ENCODE assay signal across 1 cellular context in the genomic region with DNA sequence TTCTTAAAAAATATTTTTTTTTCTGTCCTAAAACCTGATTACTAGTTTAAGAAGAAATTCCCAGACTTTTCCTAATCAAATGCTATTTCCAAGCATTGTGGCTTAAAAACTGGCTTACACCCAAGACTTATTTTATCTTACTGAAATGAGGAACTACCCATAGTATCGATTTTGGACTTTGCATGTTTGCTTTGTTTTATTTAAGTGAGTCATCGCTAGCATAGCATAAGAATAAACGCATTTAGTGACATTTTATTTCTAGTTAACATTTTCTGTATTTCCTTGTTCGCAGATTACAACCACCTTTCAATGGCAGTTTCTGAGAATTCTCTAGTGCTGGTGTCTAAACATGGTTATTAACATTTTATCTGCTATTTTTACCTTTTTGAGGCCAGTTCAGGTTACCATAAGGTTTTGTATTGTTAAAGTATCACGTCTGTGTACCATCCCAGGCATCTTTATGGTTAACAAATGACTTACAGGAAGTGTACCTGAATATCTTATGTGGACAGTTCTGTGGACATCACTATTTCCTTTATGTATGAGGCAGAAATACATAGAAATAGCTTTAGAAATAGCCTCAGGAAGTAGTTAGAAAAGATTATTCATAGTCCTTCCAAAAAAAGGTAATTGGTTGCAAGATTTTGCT.
A peak's percentile ranks its signal among the peaks of the same experiment; 100 is the strongest.
TF ChIP-seq lines count a peak whose summit lies in the region.

No MANE protein-coding gene starts in this region.

TF ChIP-seq in K562, 482 proteins besides CTCF, POLR2A, EP300 and RAD21 (continued from another document and continues in another):
- TF ChIP-seq, protein P1, sequence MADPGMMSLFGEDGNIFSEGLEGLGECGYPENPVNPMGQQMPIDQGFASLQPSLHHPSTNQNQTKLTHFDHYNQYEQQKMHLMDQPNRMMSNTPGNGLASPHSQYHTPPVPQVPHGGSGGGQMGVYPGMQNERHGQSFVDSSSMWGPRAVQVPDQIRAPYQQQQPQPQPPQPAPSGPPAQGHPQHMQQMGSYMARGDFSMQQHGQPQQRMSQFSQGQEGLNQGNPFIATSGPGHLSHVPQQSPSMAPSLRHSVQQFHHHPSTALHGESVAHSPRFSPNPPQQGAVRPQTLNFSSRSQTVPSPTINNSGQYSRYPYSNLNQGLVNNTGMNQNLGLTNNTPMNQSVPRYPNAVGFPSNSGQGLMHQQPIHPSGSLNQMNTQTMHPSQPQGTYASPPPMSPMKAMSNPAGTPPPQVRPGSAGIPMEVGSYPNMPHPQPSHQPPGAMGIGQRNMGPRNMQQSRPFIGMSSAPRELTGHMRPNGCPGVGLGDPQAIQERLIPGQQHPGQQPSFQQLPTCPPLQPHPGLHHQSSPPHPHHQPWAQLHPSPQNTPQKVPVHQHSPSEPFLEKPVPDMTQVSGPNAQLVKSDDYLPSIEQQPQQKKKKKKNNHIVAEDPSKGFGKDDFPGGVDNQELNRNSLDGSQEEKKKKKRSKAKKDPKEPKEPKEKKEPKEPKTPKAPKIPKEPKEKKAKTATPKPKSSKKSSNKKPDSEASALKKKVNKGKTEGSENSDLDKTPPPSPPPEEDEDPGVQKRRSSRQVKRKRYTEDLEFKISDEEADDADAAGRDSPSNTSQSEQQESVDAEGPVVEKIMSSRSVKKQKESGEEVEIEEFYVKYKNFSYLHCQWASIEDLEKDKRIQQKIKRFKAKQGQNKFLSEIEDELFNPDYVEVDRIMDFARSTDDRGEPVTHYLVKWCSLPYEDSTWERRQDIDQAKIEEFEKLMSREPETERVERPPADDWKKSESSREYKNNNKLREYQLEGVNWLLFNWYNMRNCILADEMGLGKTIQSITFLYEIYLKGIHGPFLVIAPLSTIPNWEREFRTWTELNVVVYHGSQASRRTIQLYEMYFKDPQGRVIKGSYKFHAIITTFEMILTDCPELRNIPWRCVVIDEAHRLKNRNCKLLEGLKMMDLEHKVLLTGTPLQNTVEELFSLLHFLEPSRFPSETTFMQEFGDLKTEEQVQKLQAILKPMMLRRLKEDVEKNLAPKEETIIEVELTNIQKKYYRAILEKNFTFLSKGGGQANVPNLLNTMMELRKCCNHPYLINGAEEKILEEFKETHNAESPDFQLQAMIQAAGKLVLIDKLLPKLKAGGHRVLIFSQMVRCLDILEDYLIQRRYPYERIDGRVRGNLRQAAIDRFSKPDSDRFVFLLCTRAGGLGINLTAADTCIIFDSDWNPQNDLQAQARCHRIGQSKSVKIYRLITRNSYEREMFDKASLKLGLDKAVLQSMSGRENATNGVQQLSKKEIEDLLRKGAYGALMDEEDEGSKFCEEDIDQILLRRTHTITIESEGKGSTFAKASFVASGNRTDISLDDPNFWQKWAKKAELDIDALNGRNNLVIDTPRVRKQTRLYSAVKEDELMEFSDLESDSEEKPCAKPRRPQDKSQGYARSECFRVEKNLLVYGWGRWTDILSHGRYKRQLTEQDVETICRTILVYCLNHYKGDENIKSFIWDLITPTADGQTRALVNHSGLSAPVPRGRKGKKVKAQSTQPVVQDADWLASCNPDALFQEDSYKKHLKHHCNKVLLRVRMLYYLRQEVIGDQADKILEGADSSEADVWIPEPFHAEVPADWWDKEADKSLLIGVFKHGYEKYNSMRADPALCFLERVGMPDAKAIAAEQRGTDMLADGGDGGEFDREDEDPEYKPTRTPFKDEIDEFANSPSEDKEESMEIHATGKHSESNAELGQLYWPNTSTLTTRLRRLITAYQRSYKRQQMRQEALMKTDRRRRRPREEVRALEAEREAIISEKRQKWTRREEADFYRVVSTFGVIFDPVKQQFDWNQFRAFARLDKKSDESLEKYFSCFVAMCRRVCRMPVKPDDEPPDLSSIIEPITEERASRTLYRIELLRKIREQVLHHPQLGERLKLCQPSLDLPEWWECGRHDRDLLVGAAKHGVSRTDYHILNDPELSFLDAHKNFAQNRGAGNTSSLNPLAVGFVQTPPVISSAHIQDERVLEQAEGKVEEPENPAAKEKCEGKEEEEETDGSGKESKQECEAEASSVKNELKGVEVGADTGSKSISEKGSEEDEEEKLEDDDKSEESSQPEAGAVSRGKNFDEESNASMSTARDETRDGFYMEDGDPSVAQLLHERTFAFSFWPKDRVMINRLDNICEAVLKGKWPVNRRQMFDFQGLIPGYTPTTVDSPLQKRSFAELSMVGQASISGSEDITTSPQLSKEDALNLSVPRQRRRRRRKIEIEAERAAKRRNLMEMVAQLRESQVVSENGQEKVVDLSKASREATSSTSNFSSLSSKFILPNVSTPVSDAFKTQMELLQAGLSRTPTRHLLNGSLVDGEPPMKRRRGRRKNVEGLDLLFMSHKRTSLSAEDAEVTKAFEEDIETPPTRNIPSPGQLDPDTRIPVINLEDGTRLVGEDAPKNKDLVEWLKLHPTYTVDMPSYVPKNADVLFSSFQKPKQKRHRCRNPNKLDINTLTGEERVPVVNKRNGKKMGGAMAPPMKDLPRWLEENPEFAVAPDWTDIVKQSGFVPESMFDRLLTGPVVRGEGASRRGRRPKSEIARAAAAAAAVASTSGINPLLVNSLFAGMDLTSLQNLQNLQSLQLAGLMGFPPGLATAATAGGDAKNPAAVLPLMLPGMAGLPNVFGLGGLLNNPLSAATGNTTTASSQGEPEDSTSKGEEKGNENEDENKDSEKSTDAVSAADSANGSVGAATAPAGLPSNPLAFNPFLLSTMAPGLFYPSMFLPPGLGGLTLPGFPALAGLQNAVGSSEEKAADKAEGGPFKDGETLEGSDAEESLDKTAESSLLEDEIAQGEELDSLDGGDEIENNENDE (IDR thresholded peaks at IDR 0.05; ENCODE audit: low read depth, low read length): peak; percentile 36
- TF ChIP-seq BRF1 (IDR thresholded peaks at IDR 0.05; ENCODE audit: borderline replicate concordance, extremely low read depth, insufficient read length) (no peak), ZNF436 (CRISPR knock-in tag; IDR thresholded peaks at IDR 0.05) (no peak), KAT7 (CRISPR knock-in tag; IDR thresholded peaks at IDR 0.05; ENCODE audit: borderline replicate concordance) (no peak), CBX8 (IDR thresholded peaks at IDR 0.05; ENCODE audit: borderline replicate concordance, extremely low read depth, low read depth, low read length, poor library complexity, severe bottlenecking) (no peak), ZKSCAN1 (IDR thresholded peaks at IDR 0.05; ENCODE audit: low read depth, low read length) (no peak), ZNF143 (CRISPR knock-in tag; IDR thresholded peaks at IDR 0.05) (no peak), SPI1 (IDR thresholded peaks at IDR 0.05; ENCODE audit: borderline replicate concordance, low read depth, low read length) (0 out of 2 replicates have a peak, but pooled peaks have one; percentile 18), LEF1 (IDR thresholded peaks at IDR 0.05) (no peak), HNRNPLL (IDR thresholded peaks at IDR 0.05; ENCODE audit: low read depth, low read length, poor library complexity, severe bottlenecking) (no peak)
- TF ChIP-seq, protein P2, sequence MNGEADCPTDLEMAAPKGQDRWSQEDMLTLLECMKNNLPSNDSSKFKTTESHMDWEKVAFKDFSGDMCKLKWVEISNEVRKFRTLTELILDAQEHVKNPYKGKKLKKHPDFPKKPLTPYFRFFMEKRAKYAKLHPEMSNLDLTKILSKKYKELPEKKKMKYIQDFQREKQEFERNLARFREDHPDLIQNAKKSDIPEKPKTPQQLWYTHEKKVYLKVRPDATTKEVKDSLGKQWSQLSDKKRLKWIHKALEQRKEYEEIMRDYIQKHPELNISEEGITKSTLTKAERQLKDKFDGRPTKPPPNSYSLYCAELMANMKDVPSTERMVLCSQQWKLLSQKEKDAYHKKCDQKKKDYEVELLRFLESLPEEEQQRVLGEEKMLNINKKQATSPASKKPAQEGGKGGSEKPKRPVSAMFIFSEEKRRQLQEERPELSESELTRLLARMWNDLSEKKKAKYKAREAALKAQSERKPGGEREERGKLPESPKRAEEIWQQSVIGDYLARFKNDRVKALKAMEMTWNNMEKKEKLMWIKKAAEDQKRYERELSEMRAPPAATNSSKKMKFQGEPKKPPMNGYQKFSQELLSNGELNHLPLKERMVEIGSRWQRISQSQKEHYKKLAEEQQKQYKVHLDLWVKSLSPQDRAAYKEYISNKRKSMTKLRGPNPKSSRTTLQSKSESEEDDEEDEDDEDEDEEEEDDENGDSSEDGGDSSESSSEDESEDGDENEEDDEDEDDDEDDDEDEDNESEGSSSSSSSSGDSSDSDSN (IDR thresholded peaks at IDR 0.05; ENCODE audit: borderline replicate concordance in 1 of 2, low read depth in 2 of 2, low read length in 2 of 2): no peak
- TF ChIP-seq, protein P3, sequence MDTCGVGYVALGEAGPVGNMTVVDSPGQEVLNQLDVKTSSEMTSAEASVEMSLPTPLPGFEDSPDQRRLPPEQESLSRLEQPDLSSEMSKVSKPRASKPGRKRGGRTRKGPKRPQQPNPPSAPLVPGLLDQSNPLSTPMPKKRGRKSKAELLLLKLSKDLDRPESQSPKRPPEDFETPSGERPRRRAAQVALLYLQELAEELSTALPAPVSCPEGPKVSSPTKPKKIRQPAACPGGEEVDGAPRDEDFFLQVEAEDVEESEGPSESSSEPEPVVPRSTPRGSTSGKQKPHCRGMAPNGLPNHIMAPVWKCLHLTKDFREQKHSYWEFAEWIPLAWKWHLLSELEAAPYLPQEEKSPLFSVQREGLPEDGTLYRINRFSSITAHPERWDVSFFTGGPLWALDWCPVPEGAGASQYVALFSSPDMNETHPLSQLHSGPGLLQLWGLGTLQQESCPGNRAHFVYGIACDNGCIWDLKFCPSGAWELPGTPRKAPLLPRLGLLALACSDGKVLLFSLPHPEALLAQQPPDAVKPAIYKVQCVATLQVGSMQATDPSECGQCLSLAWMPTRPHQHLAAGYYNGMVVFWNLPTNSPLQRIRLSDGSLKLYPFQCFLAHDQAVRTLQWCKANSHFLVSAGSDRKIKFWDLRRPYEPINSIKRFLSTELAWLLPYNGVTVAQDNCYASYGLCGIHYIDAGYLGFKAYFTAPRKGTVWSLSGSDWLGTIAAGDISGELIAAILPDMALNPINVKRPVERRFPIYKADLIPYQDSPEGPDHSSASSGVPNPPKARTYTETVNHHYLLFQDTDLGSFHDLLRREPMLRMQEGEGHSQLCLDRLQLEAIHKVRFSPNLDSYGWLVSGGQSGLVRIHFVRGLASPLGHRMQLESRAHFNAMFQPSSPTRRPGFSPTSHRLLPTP (IDR thresholded peaks at IDR 0.05; ENCODE audit: borderline replicate concordance, extremely low read depth, insufficient read length): no peak
- TF ChIP-seq, protein P4, sequence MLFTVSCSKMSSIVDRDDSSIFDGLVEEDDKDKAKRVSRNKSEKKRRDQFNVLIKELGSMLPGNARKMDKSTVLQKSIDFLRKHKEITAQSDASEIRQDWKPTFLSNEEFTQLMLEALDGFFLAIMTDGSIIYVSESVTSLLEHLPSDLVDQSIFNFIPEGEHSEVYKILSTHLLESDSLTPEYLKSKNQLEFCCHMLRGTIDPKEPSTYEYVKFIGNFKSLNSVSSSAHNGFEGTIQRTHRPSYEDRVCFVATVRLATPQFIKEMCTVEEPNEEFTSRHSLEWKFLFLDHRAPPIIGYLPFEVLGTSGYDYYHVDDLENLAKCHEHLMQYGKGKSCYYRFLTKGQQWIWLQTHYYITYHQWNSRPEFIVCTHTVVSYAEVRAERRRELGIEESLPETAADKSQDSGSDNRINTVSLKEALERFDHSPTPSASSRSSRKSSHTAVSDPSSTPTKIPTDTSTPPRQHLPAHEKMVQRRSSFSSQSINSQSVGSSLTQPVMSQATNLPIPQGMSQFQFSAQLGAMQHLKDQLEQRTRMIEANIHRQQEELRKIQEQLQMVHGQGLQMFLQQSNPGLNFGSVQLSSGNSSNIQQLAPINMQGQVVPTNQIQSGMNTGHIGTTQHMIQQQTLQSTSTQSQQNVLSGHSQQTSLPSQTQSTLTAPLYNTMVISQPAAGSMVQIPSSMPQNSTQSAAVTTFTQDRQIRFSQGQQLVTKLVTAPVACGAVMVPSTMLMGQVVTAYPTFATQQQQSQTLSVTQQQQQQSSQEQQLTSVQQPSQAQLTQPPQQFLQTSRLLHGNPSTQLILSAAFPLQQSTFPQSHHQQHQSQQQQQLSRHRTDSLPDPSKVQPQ (CRISPR knock-in tag; IDR thresholded peaks at IDR 0.05; ENCODE audit: borderline replicate concordance): no peak
- TF ChIP-seq, protein P5, sequence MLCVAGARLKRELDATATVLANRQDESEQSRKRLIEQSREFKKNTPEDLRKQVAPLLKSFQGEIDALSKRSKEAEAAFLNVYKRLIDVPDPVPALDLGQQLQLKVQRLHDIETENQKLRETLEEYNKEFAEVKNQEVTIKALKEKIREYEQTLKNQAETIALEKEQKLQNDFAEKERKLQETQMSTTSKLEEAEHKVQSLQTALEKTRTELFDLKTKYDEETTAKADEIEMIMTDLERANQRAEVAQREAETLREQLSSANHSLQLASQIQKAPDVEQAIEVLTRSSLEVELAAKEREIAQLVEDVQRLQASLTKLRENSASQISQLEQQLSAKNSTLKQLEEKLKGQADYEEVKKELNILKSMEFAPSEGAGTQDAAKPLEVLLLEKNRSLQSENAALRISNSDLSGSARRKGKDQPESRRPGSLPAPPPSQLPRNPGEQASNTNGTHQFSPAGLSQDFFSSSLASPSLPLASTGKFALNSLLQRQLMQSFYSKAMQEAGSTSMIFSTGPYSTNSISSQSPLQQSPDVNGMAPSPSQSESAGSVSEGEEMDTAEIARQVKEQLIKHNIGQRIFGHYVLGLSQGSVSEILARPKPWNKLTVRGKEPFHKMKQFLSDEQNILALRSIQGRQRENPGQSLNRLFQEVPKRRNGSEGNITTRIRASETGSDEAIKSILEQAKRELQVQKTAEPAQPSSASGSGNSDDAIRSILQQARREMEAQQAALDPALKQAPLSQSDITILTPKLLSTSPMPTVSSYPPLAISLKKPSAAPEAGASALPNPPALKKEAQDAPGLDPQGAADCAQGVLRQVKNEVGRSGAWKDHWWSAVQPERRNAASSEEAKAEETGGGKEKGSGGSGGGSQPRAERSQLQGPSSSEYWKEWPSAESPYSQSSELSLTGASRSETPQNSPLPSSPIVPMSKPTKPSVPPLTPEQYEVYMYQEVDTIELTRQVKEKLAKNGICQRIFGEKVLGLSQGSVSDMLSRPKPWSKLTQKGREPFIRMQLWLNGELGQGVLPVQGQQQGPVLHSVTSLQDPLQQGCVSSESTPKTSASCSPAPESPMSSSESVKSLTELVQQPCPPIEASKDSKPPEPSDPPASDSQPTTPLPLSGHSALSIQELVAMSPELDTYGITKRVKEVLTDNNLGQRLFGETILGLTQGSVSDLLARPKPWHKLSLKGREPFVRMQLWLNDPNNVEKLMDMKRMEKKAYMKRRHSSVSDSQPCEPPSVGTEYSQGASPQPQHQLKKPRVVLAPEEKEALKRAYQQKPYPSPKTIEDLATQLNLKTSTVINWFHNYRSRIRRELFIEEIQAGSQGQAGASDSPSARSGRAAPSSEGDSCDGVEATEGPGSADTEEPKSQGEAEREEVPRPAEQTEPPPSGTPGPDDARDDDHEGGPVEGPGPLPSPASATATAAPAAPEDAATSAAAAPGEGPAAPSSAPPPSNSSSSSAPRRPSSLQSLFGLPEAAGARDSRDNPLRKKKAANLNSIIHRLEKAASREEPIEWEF (CRISPR knock-in tag; IDR thresholded peaks at IDR 0.05): peak; percentile 62; the same call in 1 of the 2 replicates
- TF ChIP-seq, protein P6, sequence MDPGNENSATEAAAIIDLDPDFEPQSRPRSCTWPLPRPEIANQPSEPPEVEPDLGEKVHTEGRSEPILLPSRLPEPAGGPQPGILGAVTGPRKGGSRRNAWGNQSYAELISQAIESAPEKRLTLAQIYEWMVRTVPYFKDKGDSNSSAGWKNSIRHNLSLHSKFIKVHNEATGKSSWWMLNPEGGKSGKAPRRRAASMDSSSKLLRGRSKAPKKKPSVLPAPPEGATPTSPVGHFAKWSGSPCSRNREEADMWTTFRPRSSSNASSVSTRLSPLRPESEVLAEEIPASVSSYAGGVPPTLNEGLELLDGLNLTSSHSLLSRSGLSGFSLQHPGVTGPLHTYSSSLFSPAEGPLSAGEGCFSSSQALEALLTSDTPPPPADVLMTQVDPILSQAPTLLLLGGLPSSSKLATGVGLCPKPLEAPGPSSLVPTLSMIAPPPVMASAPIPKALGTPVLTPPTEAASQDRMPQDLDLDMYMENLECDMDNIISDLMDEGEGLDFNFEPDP (CRISPR knock-in tag; IDR thresholded peaks at IDR 0.05): no peak
